13 cellular contexts compared by ENCODE assay signal in genomic region chr3:40741729-40742128, GRCh38.
A peak's percentile ranks its signal among the peaks of the same experiment; 100 is the strongest.
DNase-seq lines count a peak whose midpoint lies in the region; ATAC-seq, FAIRE-seq and TF ChIP-seq lines count a peak whose summit lies in the region.
"Had no signal": no experiment of that assay in that cellular context is flagged by ENCODE, and none has a peak within 500 bp of the region (broad histone marks: within the 10 kb centered on the region; RNA-seq: fewer than 3 reads in every experiment).

No MANE protein-coding gene starts in this region.

- CTCF ChIA-PET in endothelial cell of umbilical vein (lab: Charles Lee): no interaction called here

- no peak overlapping the region for H2BK12ac ChIP-seq in trophoblast cell (ENCODE audit: low read length)

- H3K79me2 ChIP-seq in endothelial cell of umbilical vein (ENCODE audit: control insufficient read depth, insufficient read depth, low read length) (no peaks in the 10 kb centered on the region), neural progenitor cell (ENCODE audit: low read depth) (no peaks in the 10 kb centered on the region), trophoblast cell (ENCODE audit: control insufficient read depth, insufficient read depth, low read length, poor library complexity) (no peaks in the 10 kb centered on the region)

- peak; percentile 81 for DNase-seq in DMS53 (lab: John Stamatoyannopoulos, UW)
- peak; percentile 7 for DNase-seq in NB4 (ENCODE audit: low read depth)
- peak; percentile 26 for DNase-seq in endothelial cell of umbilical vein (ENCODE audit: low read depth, low spot score)
- DNase-seq in neural progenitor cell (ENCODE audit: low spot score): peak; percentile 16
- no peak for DNase-seq in activated naive CD4-positive, alpha-beta T cell treated with Interleukin-2 at 50 U/mL for 16 hours
- DNase-seq in stimulated activated naive CD4-positive, alpha-beta T cell treated with Interleukin-2 at 50 U/mL for 16 hours (lab: John Stamatoyannopoulos, UW): no peak
- DNase-seq in trophoblast cell: no peak
- DNase-seq: activated CD4-positive, alpha-beta T cell treated with anti-CD3 and anti-CD28 coated beads, Interleukin-2, amount 10 ng/mL, durations not matched to agents 24 days and 14 days; RPMI8226; stimulated activated naive B cell treated with anti-CD40 and anti-IgM and Interleukin-4, amounts not matched to agents 10 μg/mL and 1 μg/mL and 100 μg/mL, for 72 hours had no signal

- TF ChIP-seq CTCF in NB4 (IDR thresholded peaks at IDR 0.05; ENCODE audit: low read depth, low read length) (no peak), endothelial cell of umbilical vein (IDR thresholded peaks at IDR 0.05; ENCODE audit: extremely low read depth in 1 of 2, insufficient read depth in 1 of 2, low read depth in 1 of 2, low read length in 2 of 2) (no peak), neural progenitor cell (IDR thresholded peaks at IDR 0.05) (no peak)

- no peak overlapping the region for H4K8ac ChIP-seq in trophoblast cell (ENCODE audit: low read depth, low read length)

- no peak overlapping the region for H3K27ac ChIP-seq in endothelial cell of umbilical vein (ENCODE audit: insufficient read depth, low read depth, low read length)
- no peak overlapping the region for H3K27ac ChIP-seq in neural progenitor cell
- H3K27ac ChIP-seq in trophoblast cell (ENCODE audit: low read depth, low read length): no peak overlapping the region
- H3K27ac ChIP-seq: cardiac muscle cell had no signal

- H4K91ac ChIP-seq in trophoblast cell (ENCODE audit: low read depth, low read length): no peak overlapping the region

- no peak overlapping the region for H3K4me3 ChIP-seq in NB4 (ENCODE audit: low read depth, low read length)
- no peak overlapping the region for H3K4me3 ChIP-seq in endothelial cell of umbilical vein (replicated peaks in 1 of 3; ENCODE audit: insufficient read depth in 1 of 3, low read depth in 1 of 3, low read length in 3 of 3)
- H3K4me3 ChIP-seq in neural progenitor cell: no peak overlapping the region
- no peak overlapping the region for H3K4me3 ChIP-seq in trophoblast cell (ENCODE audit: low read depth, low read length)
- H3K4me3 ChIP-seq: cardiac muscle cell had no signal

- no peaks in the 10 kb centered on the region for H3K27me3 ChIP-seq in endothelial cell of umbilical vein (ENCODE audit: control insufficient read depth in 2 of 2, insufficient read depth in 2 of 2, low read length in 2 of 2)
- H3K27me3 ChIP-seq in neural progenitor cell: no peaks in the 10 kb centered on the region
- no peaks in the 10 kb centered on the region for H3K27me3 ChIP-seq in trophoblast cell (ENCODE audit: insufficient read depth, low read length)
- H3K27me3 ChIP-seq: cardiac muscle cell had no signal

- WGBS in trophoblast cell (ENCODE audit: extremely low coverage, insufficient coverage, insufficient read length): no CpG with 5 or more reads among the region's 1 CpG

- no peak overlapping the region for H3K4me2 ChIP-seq in endothelial cell of umbilical vein (ENCODE audit: insufficient read depth, low read length)
- H3K4me2 ChIP-seq in neural progenitor cell: no peak overlapping the region
- H3K4me2 ChIP-seq in trophoblast cell (ENCODE audit: low read length): no peak overlapping the region

- H3K14ac ChIP-seq in trophoblast cell (ENCODE audit: low read length): no peak overlapping the region

- H3K9ac ChIP-seq in endothelial cell of umbilical vein (replicated peaks; ENCODE audit: extremely low read depth, insufficient read depth, low read length) (no peak overlapping the region), neural progenitor cell (no peak overlapping the region), trophoblast cell (ENCODE audit: low read length) (no peak overlapping the region)

- H2AFZ ChIP-seq in endothelial cell of umbilical vein (ENCODE audit: low read depth, low read length) (no peak overlapping the region), neural progenitor cell (replicated peaks) (no peak overlapping the region), trophoblast cell (ENCODE audit: insufficient read depth, low read length, poor library complexity) (no peak overlapping the region)

- BruUV-seq in endothelial cell of umbilical vein (replicated peaks; lab: Mats Ljungman, UMichigan): no TSS peak

- dilution Hi-C loops in endothelial cell of umbilical vein (cut with MboI; ENCODE audit: extremely low pct_ligation_motif_present, low sequenced_read_pairs): no loop called here

- H3K4me3 Mint-ChIP-seq in neural progenitor cell: peak overlapping the region; percentile 8
- H3K4me3 Mint-ChIP-seq: activated CD4-positive, alpha-beta T cell treated with anti-CD3 and anti-CD28 coated beads, Interleukin-2, amount 10 ng/mL, durations not matched to agents 24 days and 14 days; stimulated activated naive B cell treated with anti-CD40 and anti-IgM and Interleukin-4, amounts not matched to agents 10 μg/mL and 1 μg/mL and 100 μg/mL, for 72 hours had no signal

- peak overlapping the region; percentile 61 for H3K27ac Mint-ChIP-seq in neural progenitor cell
- H3K27ac Mint-ChIP-seq: activated CD4-positive, alpha-beta T cell treated with anti-CD3 and anti-CD28 coated beads, Interleukin-2, amount 10 ng/mL, durations not matched to agents 24 days and 14 days; IgD-negative memory B cell; stimulated activated naive B cell treated with anti-CD40 and anti-IgM and Interleukin-4, amounts not matched to agents 10 μg/mL and 1 μg/mL and 100 μg/mL, for 72 hours had no signal

- H3K9me3 Mint-ChIP-seq in neural progenitor cell: no peaks in the 10 kb centered on the region
- H3K9me3 Mint-ChIP-seq: activated CD4-positive, alpha-beta T cell treated with anti-CD3 and anti-CD28 coated beads, Interleukin-2, amount 10 ng/mL, durations not matched to agents 24 days and 14 days; IgD-negative memory B cell; stimulated activated naive B cell treated with anti-CD40 and anti-IgM and Interleukin-4, amounts not matched to agents 10 μg/mL and 1 μg/mL and 100 μg/mL, for 72 hours had no signal

- no peaks in the 10 kb centered on the region for H4K20me1 ChIP-seq in endothelial cell of umbilical vein (replicated peaks; ENCODE audit: control insufficient read depth, extremely low read depth, insufficient read depth, low read length)
- no peaks in the 10 kb centered on the region for H4K20me1 ChIP-seq in neural progenitor cell (ENCODE audit: low read depth)

- H3K79me1 ChIP-seq in trophoblast cell (ENCODE audit: low read length): no peaks in the 10 kb centered on the region

- H3K18ac ChIP-seq in trophoblast cell (ENCODE audit: low read length): no peak overlapping the region

- intact Hi-C loops in endothelial cell of umbilical vein (cut with micrococcal nuclease): no loop called here

- ATAC-seq in GM21737 (IDR thresholded peaks at IDR 0.05; ENCODE audit: unreplicated experiment): no peak
- ATAC-seq: stimulated activated naive B cell treated with anti-CD40 and anti-IgM and Interleukin-4, amounts not matched to agents 10 μg/mL and 1 μg/mL and 100 μg/mL, for 72 hours had no signal

- no peaks in the 10 kb centered on the region for H3K27me3 Mint-ChIP-seq in neural progenitor cell (ENCODE audit: insufficient read depth, low read depth)
- H3K27me3 Mint-ChIP-seq: IgD-negative memory B cell had no signal

- no peak for TF ChIP-seq POLR2A in NB4 (IDR thresholded peaks at IDR 0.05; ENCODE audit: extremely low read depth, insufficient read length)
- TF ChIP-seq POLR2A in endothelial cell of umbilical vein (IDR thresholded peaks at IDR 0.05; ENCODE audit: low read depth, low read length): no peak

- H3K4me1 ChIP-seq in endothelial cell of umbilical vein (ENCODE audit: control insufficient read depth, extremely low read depth, insufficient read depth, low read length) (no peaks in the 10 kb centered on the region), neural progenitor cell (peaks cover 3% of the 10 kb centered on the region), trophoblast cell (ENCODE audit: control insufficient read depth in 1 of 2, insufficient read depth in 2 of 2, low read length in 2 of 2) (peaks cover 3 to 4% of the 10 kb centered on the region in 2 experiments)

- no peak overlapping the region for H2AK5ac ChIP-seq in trophoblast cell (ENCODE audit: low read length)

- H3K36me3 ChIP-seq in endothelial cell of umbilical vein (ENCODE audit: control insufficient read depth in 2 of 2, extremely low read depth in 1 of 2, insufficient read depth in 2 of 2, low read length in 2 of 2): no peaks in the 10 kb centered on the region
- H3K36me3 ChIP-seq in neural progenitor cell: no peaks in the 10 kb centered on the region
- no peaks in the 10 kb centered on the region for H3K36me3 ChIP-seq in trophoblast cell (ENCODE audit: control insufficient read depth in 1 of 2, insufficient read depth in 2 of 2, low read length in 2 of 2)
- H3K36me3 ChIP-seq: cardiac muscle cell had no signal

- no peaks in the 10 kb centered on the region for H3F3A ChIP-seq in neural progenitor cell (ENCODE audit: low read depth)

- no peak overlapping the region for H4K12ac ChIP-seq in trophoblast cell (ENCODE audit: low read depth, low read length)

- H3K9me3 ChIP-seq in endothelial cell of umbilical vein (replicated peaks; ENCODE audit: control insufficient read depth, insufficient read depth, low read length): no peaks in the 10 kb centered on the region
- H3K9me3 ChIP-seq in neural progenitor cell (ENCODE audit: low read depth): no peaks in the 10 kb centered on the region
- H3K9me3 ChIP-seq in trophoblast cell (ENCODE audit: insufficient read depth, low read depth, low read length): no peaks in the 10 kb centered on the region

- H2BK5ac ChIP-seq in trophoblast cell (ENCODE audit: low read depth, low read length, poor library complexity): no peak overlapping the region

- FAIRE-seq in endothelial cell of umbilical vein (lab: Jason Lieb, UNC): no peak

- no peak overlapping the region for H2BK120ac ChIP-seq in trophoblast cell (ENCODE audit: insufficient read depth, low read length, poor library complexity)

- no peak overlapping the region for H3K4ac ChIP-seq in trophoblast cell (ENCODE audit: low read depth, low read length)

- H3K23ac ChIP-seq in trophoblast cell (ENCODE audit: low read length): no peak overlapping the region

- no peaks in the 10 kb centered on the region for H3K9me1 ChIP-seq in endothelial cell of umbilical vein (replicated peaks; ENCODE audit: control insufficient read depth, extremely low read depth, insufficient read depth, low read length)

- H3K36me3 Mint-ChIP-seq in neural progenitor cell: no peaks in the 10 kb centered on the region
- H3K36me3 Mint-ChIP-seq: stimulated activated naive B cell treated with anti-CD40 and anti-IgM and Interleukin-4, amounts not matched to agents 10 μg/mL and 1 μg/mL and 100 μg/mL, for 72 hours had no signal

- H3K4me1 Mint-ChIP-seq in neural progenitor cell: peaks cover 13% of the 10 kb centered on the region
- H3K4me1 Mint-ChIP-seq: activated CD4-positive, alpha-beta T cell treated with anti-CD3 and anti-CD28 coated beads, Interleukin-2, amount 10 ng/mL, durations not matched to agents 24 days and 14 days had no signal

- POLR2A ChIA-PET in endothelial cell of umbilical vein (lab: Charles Lee): no interaction called here

TF ChIP-seq in endothelial cell of umbilical vein, 7 proteins besides CTCF, POLR2A, EP300 and RAD21 (continues in another document):
- TF ChIP-seq FOS (IDR thresholded peaks at IDR 0.05; ENCODE audit: borderline replicate concordance, insufficient read depth, low read length) (no peak), MAX (IDR thresholded peaks at IDR 0.05; ENCODE audit: insufficient read depth, insufficient read length) (no peak)

Comparison
In these comparisons a context has a peak if more than half of its experiments do, and no peak if none do; other contexts are left out.
1. DNase-seq: peak in DMS53 (single experiment), NB4 (single experiment), endothelial cell of umbilical vein (single experiment) and neural progenitor cell (single experiment); none in activated naive CD4-positive, alpha-beta T cell treated with Interleukin-2 at 50 U/mL for 16 hours (single experiment), stimulated activated naive CD4-positive, alpha-beta T cell treated with Interleukin-2 at 50 U/mL for 16 hours (single experiment) and trophoblast cell (0 of 2).